In the genomic region with DNA sequence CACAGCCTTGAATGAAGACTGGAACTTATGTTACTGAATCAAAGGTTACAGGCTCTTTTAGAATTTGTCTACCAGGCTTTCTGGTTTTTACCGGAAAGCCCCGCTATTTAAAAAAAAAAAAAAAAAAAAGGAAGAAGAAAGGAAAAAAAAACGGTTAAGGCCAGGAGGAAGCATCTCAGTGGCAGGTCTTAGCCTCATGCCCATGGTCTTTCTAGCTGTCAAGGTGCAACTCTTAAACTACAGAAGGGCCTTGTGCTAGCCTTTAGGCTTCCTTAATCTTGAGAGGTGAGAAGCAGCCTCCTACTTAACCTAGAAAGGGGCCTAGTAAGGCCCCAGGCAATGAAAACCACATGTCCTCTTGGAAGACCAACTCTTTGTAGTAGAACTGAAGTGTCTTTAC, we compare ENCODE assay signal across 24 cellular contexts.
DNase-seq lines count a peak whose midpoint lies in the region; ATAC-seq, FAIRE-seq and TF ChIP-seq lines count a peak whose summit lies in the region.
"Had no signal": no experiment of that assay in that cellular context is flagged by ENCODE, and none has a peak within 500 bp of the region (broad histone marks: within the 10 kb centered on the region; RNA-seq: fewer than 3 reads in every experiment).

No MANE protein-coding gene starts in this region.

- POLR2A ChIA-PET in GM10248 (lab: Yijun Ruan, JAX) = no interaction called here
- POLR2A ChIA-PET in K562 (lab: Yijun Ruan, JAX) = no interaction called here

- TF ChIP-seq EP300 in K562 (IDR thresholded peaks at IDR 0.05; ENCODE audit: low read length) = no peak

- H3K4me1 ChIP-seq in K562 (replicated peaks in 1 of 2; ENCODE audit: control insufficient read depth in 2 of 2, insufficient read depth in 2 of 2, low read length in 2 of 2) = no peaks in the 10 kb centered on the region
- H3K4me1 ChIP-seq: adrenal gland, SJSA1 had no signal

- H4K20me1 ChIP-seq in K562 (replicated peaks; ENCODE audit: control insufficient read depth, insufficient read depth, low read length) = no peaks in the 10 kb centered on the region
- H4K20me1 ChIP-seq: BLaER1 had no signal

- in situ Hi-C loops in K562 (cut with MboI) = no loop called here

- no peak for TF ChIP-seq POLR2A in K562 (conservative IDR thresholded peaks at IDR 0.05)

- no peak overlapping the region for H3K27ac ChIP-seq in K562 (ENCODE audit: extremely low read depth, low read depth, low read length)
- H3K27ac ChIP-seq: adrenal gland, BLaER1, SJSA1 had no signal

- H3K9ac ChIP-seq in K562 (ENCODE audit: insufficient read depth in 1 of 2, low read depth in 2 of 2, low read length in 2 of 2) = no peak overlapping the region
- H3K9ac ChIP-seq: BLaER1 had no signal

- ATAC-seq in GM19463 (IDR thresholded peaks at IDR 0.05; ENCODE audit: unreplicated experiment) (peak; percentile 51), HG03460 (IDR thresholded peaks at IDR 0.05; ENCODE audit: unreplicated experiment) (peak; percentile 78), K562 (peak; percentile 53; the same call in 2 of the 3 replicates), HG02840 (IDR thresholded peaks at IDR 0.05; ENCODE audit: low FRiP score, unreplicated experiment) (no peak)

- BruUV-seq in K562 (replicated peaks; lab: Mats Ljungman, UMichigan) = no TSS peak

- no peak overlapping the region for H3K4me3 ChIP-seq in K562
- H3K4me3 ChIP-seq: adrenal gland, BLaER1, MG63, SJSA1 had no signal

- DNase-seq in GM10248 (ENCODE audit: extremely low spot score) (peak; percentile 23), K562 (ENCODE audit: extremely low read depth in 1 of 4, low spot score in 3 of 4) (no peak), NCI-H2171 (lab: John Stamatoyannopoulos, UW) (no peak), NCI-H187 (lab: John Stamatoyannopoulos, UW) (no peak)
- no peak for DNase-seq in stimulated activated CD4-positive, alpha-beta T cell treated with anti-CD3 and anti-CD28 coated beads, Interleukin-4, amount 100 ng/mL, for 1 hour
- DNase-seq: activated CD4-positive, alpha-beta T cell treated with anti-CD3 and anti-CD28 coated beads for 48 hours; activated T-cell treated with anti-CD3 and anti-CD28 coated beads, Interleukin-2, amount 50 U/mL, for 24 hours; adrenal gland; DND-41; kidney glomerular epithelial cell; mammary epithelial cell; MG63; NCI-H1436 treated with DMSO at 0.1 percent for 48 hours; NCI-H2171 treated with DMSO at 0.1 percent for 48 hours; NCI-H524; stimulated activated CD8-positive, alpha-beta memory T cell treated with anti-CD3 and anti-CD28 coated beads, Interleukin-4, amount 100 ng/mL, for 48 hours; substantia nigra had no signal

- no peak for TF ChIP-seq RAD21 in K562 (CRISPR knock-in tag; conservative IDR thresholded peaks at IDR 0.05 in 1 of 2, IDR thresholded peaks at IDR 0.05 in 1 of 2)

- CTCF ChIA-PET in GM10248 (lab: Yijun Ruan, JAX) (no interaction called here), K562 (lab: Yijun Ruan, JAX; ENCODE audit: low intra/inter-chr PET ratio) (interaction anchor here (0.7 kb wide), 1 partner anchor 707 kb away, joined by 4 read pairs; no protein-coding TSS in a partner anchor)

- no peaks in the 10 kb centered on the region for H3K9me1 ChIP-seq in K562 (ENCODE audit: control insufficient read depth, insufficient read depth, low read length)

- no peak for FAIRE-seq in K562 (lab: Jason Lieb, UNC)
- FAIRE-seq: H1, urothelium cell line had no signal

- H3K4me2 ChIP-seq in K562 (ENCODE audit: insufficient read depth, low read length) = no peak overlapping the region
- H3K4me2 ChIP-seq: BLaER1 had no signal

- no peak overlapping the region for H2AFZ ChIP-seq in K562 (ENCODE audit: low read depth, low read length)

- no peaks in the 10 kb centered on the region for H3K27me3 ChIP-seq in K562 (ENCODE audit: control insufficient read depth in 2 of 2, insufficient read depth in 2 of 2, low read length in 2 of 2)
- H3K27me3 ChIP-seq: adrenal gland, BLaER1, MG63, SJSA1 had no signal

- H3K9me3 ChIP-seq in K562 (replicated peaks; ENCODE audit: control insufficient read depth, insufficient read depth, low read depth, low read length) = no peaks in the 10 kb centered on the region
- H3K9me3 ChIP-seq: adrenal gland, MG63, SJSA1 had no signal

- intact Hi-C loops in K562 (cut with micrococcal nuclease) = no loop called here

- TF ChIP-seq CTCF in GM10248 (IDR thresholded peaks at IDR 0.05; ENCODE audit: control extremely low read depth, extremely low read depth, low read depth, missing control alignments) (no peak), K562 (IDR thresholded peaks at IDR 0.05 in 2 of 3, conservative IDR thresholded peaks at IDR 0.05 in 1 of 3; ENCODE audit: insufficient read depth in 2 of 3, low read depth in 1 of 3, low read length in 3 of 3) (no peak)

- no peaks in the 10 kb centered on the region for H3K36me3 ChIP-seq in K562 (ENCODE audit: control insufficient read depth, insufficient read depth, low read length)
- H3K36me3 ChIP-seq: adrenal gland, MG63, SJSA1 had no signal

- no peaks in the 10 kb centered on the region for H3K79me2 ChIP-seq in K562 (ENCODE audit: control insufficient read depth, insufficient read depth, low read length)

- WGBS in K562 (ENCODE audit: insufficient coverage, low coverage, missing lambda C conversion rate) = 83% methylated on average over 1 of the region's 3 CpGs

TF ChIP-seq in K562, 482 proteins besides CTCF, POLR2A, EP300 and RAD21:
- TF ChIP-seq ZNF133 (CRISPR knock-in tag; IDR thresholded peaks at IDR 0.05) = no peak
- no peak for TF ChIP-seq HNRNPUL1 (IDR thresholded peaks at IDR 0.05; ENCODE audit: low read length)
- TF ChIP-seq HIVEP1 (CRISPR knock-in tag; IDR thresholded peaks at IDR 0.05) = no peak
- no peak for TF ChIP-seq MTF1 (CRISPR knock-in tag; IDR thresholded peaks at IDR 0.05; ENCODE audit: borderline replicate concordance)
- no peak for TF ChIP-seq ZNF311 (CRISPR knock-in tag; IDR thresholded peaks at IDR 0.05)
